ENCODE assay signal across 1 cellular context in the genomic region with DNA sequence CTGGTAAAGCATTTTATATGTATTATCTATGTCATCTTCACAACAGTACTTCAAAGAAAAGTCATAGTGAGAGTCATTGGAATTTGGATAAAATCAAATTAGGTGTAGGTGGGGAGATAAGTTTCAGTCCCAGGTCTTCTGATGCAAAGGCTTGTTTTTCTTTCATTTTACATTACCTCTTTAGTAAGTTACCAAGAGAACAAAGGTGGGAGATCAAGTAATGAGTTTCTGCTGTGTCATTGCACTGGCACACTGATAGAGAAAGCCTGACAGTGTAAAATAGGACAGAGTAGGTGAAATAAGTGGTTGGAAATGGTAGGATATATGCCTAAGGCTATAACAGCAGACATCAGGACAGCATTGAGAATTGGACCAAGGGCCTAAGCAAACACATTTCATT.
TF ChIP-seq lines count a peak whose summit lies in the region.

No MANE protein-coding gene starts in this region.

TF ChIP-seq in GM23338, 12 proteins besides CTCF, POLR2A, EP300 and RAD21 (continued from another document):
- TF ChIP-seq ZNF114 (CRISPR knock-in tag; IDR thresholded peaks at IDR 0.05) = no peak
